In the genomic region with DNA sequence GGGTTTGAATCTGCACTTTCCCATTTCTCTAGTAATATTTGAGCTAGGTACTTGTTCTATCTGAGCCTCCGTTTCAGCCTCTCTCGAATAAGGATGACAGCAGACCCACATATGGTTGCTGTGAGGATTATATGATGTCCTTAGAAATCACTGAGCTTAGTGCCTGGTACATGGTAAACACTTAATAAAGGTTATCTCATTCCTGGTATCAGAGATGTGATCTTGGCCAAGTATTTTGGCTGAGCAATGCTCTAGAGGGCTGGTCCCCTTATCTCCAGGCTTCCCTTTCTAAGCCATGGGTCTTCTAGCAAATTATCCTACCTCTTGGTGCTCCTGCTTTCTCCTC, we compare ENCODE assay signal across 8 cellular contexts. TPM values are rescaled to one million over a fixed set of nuclear protein-coding genes. Genes with fewer than 3 reads are reported as not detected.
DNase-seq lines count a peak whose midpoint lies in the region; ATAC-seq and TF ChIP-seq lines count a peak whose summit lies in the region.

No MANE protein-coding gene starts in this region.

- H3K4me3 ChIP-seq in HAP-1 (peak overlapping the region; percentile 88), hepatocyte (peak overlapping the region; percentile 97)

- peaks cover 38% of the 10 kb centered on the region for H3K79me2 ChIP-seq in hepatocyte

- H3K36me3 ChIP-seq in HAP-1 (replicated peaks), result no peaks in the 10 kb centered on the region
- no peaks in the 10 kb centered on the region for H3K36me3 ChIP-seq in hepatocyte (replicated peaks; ENCODE audit: insufficient read depth, low read depth)

- no peaks in the 10 kb centered on the region for H3K27me3 Mint-ChIP-seq in stimulated activated naive B cell treated with anti-CD40 and anti-IgM and Interleukin-4, amounts not matched to agents 10 μg/mL and 1 μg/mL and 100 μg/mL, for 72 hours

- peaks cover 0 to 9% of the 10 kb centered on the region in 2 donors for H3K36me3 Mint-ChIP-seq in stimulated activated naive B cell treated with anti-CD40 and anti-IgM and Interleukin-4, amounts not matched to agents 10 μg/mL and 1 μg/mL and 100 μg/mL, for 72 hours

- peak overlapping the region; percentile 84 for H2AFZ ChIP-seq in hepatocyte

- H3K9me2 ChIP-seq in hepatocyte (replicated peaks; ENCODE audit: insufficient read depth), result no peaks in the 10 kb centered on the region

- H3K27me3 ChIP-seq in HAP-1 (ENCODE audit: low read depth), result no peaks in the 10 kb centered on the region
- H3K27me3 ChIP-seq in hepatocyte, result no peaks in the 10 kb centered on the region

- in situ Hi-C loops in HAP-1 (cut with MboI; ENCODE audit: low sequenced_read_pairs), result no loop called here

- H3K9me3 Mint-ChIP-seq in stimulated activated naive B cell treated with anti-CD40 and anti-IgM and Interleukin-4, amounts not matched to agents 10 μg/mL and 1 μg/mL and 100 μg/mL, for 72 hours, result no peaks in the 10 kb centered on the region

- peak overlapping the region; percentile 84 for H3K4me2 ChIP-seq in hepatocyte

- 9% methylated on average over 2 of the region's 2 CpGs for WGBS in hepatocyte (ENCODE audit: low lambda C conversion rate, missing lambda C conversion rate)

- H3K27ac ChIP-seq in VCaP (peak overlapping the region; percentile 98), hepatocyte (peak overlapping the region; percentile 51)

- H3K4me3 Mint-ChIP-seq in stimulated activated naive B cell treated with anti-CD40 and anti-IgM and Interleukin-4, amounts not matched to agents 10 μg/mL and 1 μg/mL and 100 μg/mL, for 72 hours, result peak overlapping the region; percentile 90 to 97

- no peak overlapping the region for H3K27ac Mint-ChIP-seq in stimulated activated naive B cell treated with anti-CD40 and anti-IgM and Interleukin-4, amounts not matched to agents 10 μg/mL and 1 μg/mL and 100 μg/mL, for 72 hours

- H3K4me1 ChIP-seq in HAP-1 (peaks cover 26% of the 10 kb centered on the region), hepatocyte (ENCODE audit: insufficient read depth) (peaks cover 10% of the 10 kb centered on the region)

- H3K9me3 ChIP-seq in HAP-1 (no peaks in the 10 kb centered on the region), hepatocyte (ENCODE audit: low read depth) (no peaks in the 10 kb centered on the region)

- peaks cover 35% of the 10 kb centered on the region for H4K20me1 ChIP-seq in hepatocyte (ENCODE audit: insufficient read depth, poor library complexity, severe bottlenecking)

- TF ChIP-seq CTCF in VCaP (conservative IDR thresholded peaks at IDR 0.05) (no peak), hepatocyte (IDR thresholded peaks at IDR 0.05; ENCODE audit: poor library complexity) (no peak)

- H3K4me1 Mint-ChIP-seq in stimulated activated naive B cell treated with anti-CD40 and anti-IgM and Interleukin-4, amounts not matched to agents 10 μg/mL and 1 μg/mL and 100 μg/mL, for 72 hours, result peaks cover 8 to 22% of the 10 kb centered on the region in 2 donors

- peak; percentile 3 to 5 for ATAC-seq in stimulated activated naive B cell treated with anti-CD40 and anti-IgM and Interleukin-4, amounts not matched to agents 10 μg/mL and 1 μg/mL and 100 μg/mL, for 72 hours (replicated peaks)
- ATAC-seq in HG02571 (IDR thresholded peaks at IDR 0.05; ENCODE audit: unreplicated experiment) (no peak), GM21737 (IDR thresholded peaks at IDR 0.05; ENCODE audit: unreplicated experiment) (no peak)

- DNase-seq in HAP-1 (ENCODE audit: low spot score in 2 of 2) (no peak), hepatocyte (ENCODE audit: low spot score) (no peak), DMS 273 treated with DMSO at 0.1 percent for 48 hours (lab: John Stamatoyannopoulos, UW) (no peak), NCI-H2029 (lab: John Stamatoyannopoulos, UW) (no peak)
- no peak for DNase-seq in stimulated activated naive B cell treated with anti-CD40 and anti-IgM and Interleukin-4, amounts not matched to agents 10 μg/mL and 1 μg/mL and 100 μg/mL, for 72 hours

RNA-seq across cellular contexts. Expression of gene MKRN1, which starts 0.4 kb away (rescaled TPM):
- total RNA-seq in hepatocyte, result 65.9 and 71.5 TPM in 2 replicates
- polyA plus RNA-seq in hepatocyte, result 57.4 and 63.7 TPM in 2 replicates

Comparison
In these comparisons a context has a peak if more than half of its experiments do, and no peak if none do; other contexts are left out.
1. ATAC-seq: peak in stimulated activated naive B cell treated with anti-CD40 and anti-IgM and Interleukin-4, amounts not matched to agents 10 μg/mL and 1 μg/mL and 100 μg/mL, for 72 hours (2 of 2); none in HG02571 (single experiment) and GM21737 (single experiment).